ENCODE assay signal across 8 cellular contexts in the genomic region with DNA sequence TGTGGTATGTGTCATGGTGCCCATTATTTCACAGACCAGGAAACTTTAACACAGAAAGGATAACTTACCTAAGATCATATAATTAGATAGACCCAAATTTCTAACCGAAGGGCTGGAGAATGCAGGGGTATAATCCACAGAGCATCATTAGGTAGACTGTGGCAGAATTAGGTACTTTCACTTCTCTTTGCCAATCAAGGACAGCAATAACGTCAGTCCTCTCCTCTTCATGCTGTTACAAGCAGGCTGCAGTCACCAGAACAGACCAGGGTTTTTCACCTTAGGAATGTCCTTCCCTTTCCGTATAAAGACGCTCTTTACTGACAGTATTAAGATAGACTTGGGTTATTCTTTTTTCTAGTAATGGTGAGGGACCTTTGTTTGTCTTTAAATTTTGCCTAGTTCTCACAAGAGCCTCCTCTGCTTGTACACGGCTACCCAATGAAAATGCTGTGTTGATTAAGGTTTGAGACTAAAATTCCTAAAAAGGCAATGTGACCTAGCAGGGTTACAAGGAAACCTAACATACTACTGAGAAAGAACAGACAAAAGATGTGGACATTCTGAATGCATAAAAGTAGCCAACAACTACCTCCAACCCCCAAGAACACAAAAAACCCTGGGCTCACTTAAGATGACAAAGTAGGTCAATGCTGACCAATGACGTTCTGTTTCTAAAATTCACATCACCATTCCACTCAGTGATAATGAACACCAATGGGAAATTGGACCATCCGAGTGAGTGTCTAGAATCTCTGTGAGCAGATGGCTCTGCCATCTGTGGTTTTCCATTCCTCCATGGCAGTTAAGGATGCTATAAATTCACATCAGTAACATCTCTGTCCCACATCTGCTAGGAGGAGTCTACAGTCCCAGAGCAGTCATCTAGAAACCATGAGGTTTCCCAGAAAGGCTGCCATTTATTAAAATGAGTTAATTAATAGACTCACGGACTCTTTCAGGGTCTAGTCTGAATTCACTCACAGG. TPM values are rescaled to one million over a fixed set of nuclear protein-coding genes. Genes with fewer than 3 reads are reported as not detected.
DNase-seq lines count a peak whose midpoint lies in the region; TF ChIP-seq lines count a peak whose summit lies in the region.

No MANE protein-coding gene starts in this region.

- H3K27me3 Mint-ChIP-seq in neural progenitor cell (ENCODE audit: insufficient read depth, low read depth) = peaks cover 2% of the 10 kb centered on the region

- peaks cover 66% of the 10 kb centered on the region for H3K79me2 ChIP-seq in neural progenitor cell (ENCODE audit: low read depth)

- H3K9me3 ChIP-seq in HAP-1 (no peaks in the 10 kb centered on the region), neural progenitor cell (ENCODE audit: low read depth) (no peaks in the 10 kb centered on the region)

- in situ Hi-C loops in GM13976 (cut with MboI; ENCODE audit: low sequenced_read_pairs, unreplicated experiment) = no loop called here
- in situ Hi-C loops in HAP-1 (cut with MboI; ENCODE audit: low sequenced_read_pairs) = no loop called here

- H3K4me3 Mint-ChIP-seq in neural progenitor cell = peak overlapping the region; percentile 94

- H3K4me1 ChIP-seq in HAP-1 (peaks cover 20% of the 10 kb centered on the region), neural progenitor cell (peaks cover 29% of the 10 kb centered on the region)

- H3K9me3 Mint-ChIP-seq in neural progenitor cell = no peaks in the 10 kb centered on the region

- DNase-seq in GM13976 (ENCODE audit: low spot score) (peak; percentile 50), HAP-1 (ENCODE audit: low spot score in 2 of 2) (no peak), NCI-H446 treated with DMSO at 0.1 percent for 48 hours (lab: John Stamatoyannopoulos, UW) (peak; percentile 54), cerebellum (ENCODE audit: low spot score) (peak; percentile 55), neural progenitor cell (ENCODE audit: low spot score) (no peak), HCEC 1CT (no peak), iPS-NIHi11 (ENCODE audit: low spot score) (no peak), kidney glomerular epithelial cell (lab: John Stamatoyannopoulos, UW) (no peak)

- peaks cover 59% of the 10 kb centered on the region for H4K20me1 ChIP-seq in neural progenitor cell (ENCODE audit: low read depth)

- H3K27ac Mint-ChIP-seq in neural progenitor cell = no peak overlapping the region

- H3K27ac ChIP-seq in neural progenitor cell = no peak overlapping the region

- no peaks in the 10 kb centered on the region for H3K27me3 ChIP-seq in HAP-1 (ENCODE audit: low read depth)
- H3K27me3 ChIP-seq in neural progenitor cell = no peaks in the 10 kb centered on the region

- peak overlapping the region; percentile 76 for H3K4me3 ChIP-seq in HAP-1
- peak overlapping the region; percentile 91 for H3K4me3 ChIP-seq in neural progenitor cell

- H3F3A ChIP-seq in neural progenitor cell (ENCODE audit: low read depth) = peaks cover 12% of the 10 kb centered on the region

- H3K4me1 Mint-ChIP-seq in neural progenitor cell = peaks cover 43% of the 10 kb centered on the region

- no peak overlapping the region for H3K9ac ChIP-seq in neural progenitor cell

- H3K36me3 ChIP-seq in HAP-1 (replicated peaks) (peaks cover 23% of the 10 kb centered on the region), neural progenitor cell (peaks cover 8% of the 10 kb centered on the region)

- TF ChIP-seq CTCF in GM13976 (IDR thresholded peaks at IDR 0.05; ENCODE audit: borderline replicate concordance, control extremely low read depth, extremely low read depth, insufficient read depth, missing control alignments) (no peak), neural progenitor cell (IDR thresholded peaks at IDR 0.05) (no peak)

- H3K36me3 Mint-ChIP-seq in neural progenitor cell = peaks cover 18% of the 10 kb centered on the region

- H3K4me2 ChIP-seq in neural progenitor cell = peak overlapping the region; percentile 97

- H2AFZ ChIP-seq in neural progenitor cell (replicated peaks) = no peak overlapping the region

RNA-seq across cellular contexts. Expression of gene PDIA6, which starts 2.1 kb away (rescaled TPM):
- 81.5 TPM for total RNA-seq in cerebellum
- 299 and 381 TPM in 2 replicates for total RNA-seq in neural progenitor cell (ENCODE audit: low replicate concordance)

Comparison
In these comparisons a context has a peak if more than half of its experiments do, and no peak if none do; other contexts are left out.
1. DNase-seq: peak in GM13976 (single experiment), NCI-H446 treated with DMSO at 0.1 percent for 48 hours (single experiment) and cerebellum (single experiment); none in HAP-1 (0 of 2), neural progenitor cell (single experiment), HCEC 1CT (single experiment), iPS-NIHi11 (single experiment) and kidney glomerular epithelial cell (single experiment).